ENCODE assay signal across 9 cellular contexts in the genomic region with DNA sequence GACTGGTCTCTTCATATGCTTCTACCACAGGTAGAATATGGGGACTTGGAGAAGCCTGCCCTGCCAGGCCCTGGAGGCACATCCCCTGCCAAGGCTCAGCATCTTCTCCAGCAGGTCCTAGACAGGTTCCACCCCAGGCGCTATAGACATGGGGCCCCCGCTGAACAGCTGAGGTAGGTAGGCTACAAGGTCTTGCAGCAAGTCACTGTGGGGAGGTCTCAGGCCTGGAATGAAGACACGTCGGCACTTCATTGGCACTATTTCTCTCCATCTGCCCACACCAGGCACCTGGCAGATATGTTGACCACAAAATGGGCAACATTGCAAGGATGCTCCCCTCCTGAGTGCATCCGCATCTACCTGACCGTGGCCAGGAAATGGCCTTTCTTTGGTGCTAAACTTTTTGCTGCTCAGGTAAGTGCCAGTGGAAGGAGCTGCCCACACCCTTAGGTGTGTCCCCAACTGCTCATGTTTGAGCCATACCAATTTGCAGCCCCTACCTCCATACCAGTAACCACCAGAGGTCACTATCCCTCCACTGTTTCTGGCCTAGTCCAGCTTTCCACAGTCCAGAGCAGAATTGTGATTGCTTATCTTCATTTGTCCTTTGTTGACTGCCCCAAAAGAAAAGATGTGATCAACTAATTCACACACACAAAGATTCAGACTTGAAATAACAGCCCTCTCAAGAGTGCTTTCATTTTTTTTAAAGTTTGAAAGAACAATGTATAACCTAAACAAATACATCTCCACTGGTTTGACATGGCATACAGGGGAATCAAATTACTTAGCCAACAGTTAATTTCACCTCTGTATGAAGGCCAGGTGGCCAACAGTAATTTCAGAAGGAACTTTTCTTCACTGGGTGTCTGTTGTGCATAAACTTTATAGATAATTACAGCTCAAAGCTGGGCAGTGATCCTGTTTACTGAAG. TPM values are rescaled to one million over a fixed set of nuclear protein-coding genes. Genes with fewer than 3 reads are reported as not detected.
A peak's percentile ranks its signal among the peaks of the same experiment; 100 is the strongest.
DNase-seq lines count a peak whose midpoint lies in the region; ATAC-seq and TF ChIP-seq lines count a peak whose summit lies in the region.
"Had no signal": no experiment of that assay in that cellular context is flagged by ENCODE, and none has a peak within 500 bp of the region (broad histone marks: within the 10 kb centered on the region; RNA-seq: fewer than 3 reads in every experiment).

No MANE protein-coding gene starts in this region.

- no peaks in the 10 kb centered on the region for H3K4me1 Mint-ChIP-seq in activated naive CD8-positive, alpha-beta T cell treated with anti-CD3 and anti-CD28 coated beads, Interleukin-2, amount 50 U/mL, for 24 hours

- H3K27ac ChIP-seq in right atrium auricular region, result no peak overlapping the region
- H3K27ac ChIP-seq: BLaER1 treated with 17β-estradiol and CSF1 and Interleukin-3, amounts not matched to agents 10 nM and 100 nM had no signal

- no peak overlapping the region for H3K27ac Mint-ChIP-seq in activated naive CD8-positive, alpha-beta T cell treated with anti-CD3 and anti-CD28 coated beads, Interleukin-2, amount 50 U/mL, for 24 hours

- DNase-seq in NCI-H1417 (lab: John Stamatoyannopoulos, UW) (peak; percentile 31 to 77 (median 48)), NCI-H1417 treated with DMSO at 0.1 percent for 48 hours (lab: John Stamatoyannopoulos, UW) (no peak), NCI-H226 (peak; percentile 21), right atrium auricular region (ENCODE audit: low spot score) (no peak), skeletal muscle cell (ENCODE audit: low read depth) (peak; percentile 5), SKM-1 treated with dmso at 0.1 percent for 144 hours (lab: John Stamatoyannopoulos, UW; ENCODE audit: unreplicated experiment) (no peak)
- peak; percentile 20 for DNase-seq in activated naive CD8-positive, alpha-beta T cell treated with anti-CD3 and anti-CD28 coated beads, Interleukin-2, amount 50 U/mL, for 24 hours

- H3K9me3 Mint-ChIP-seq in activated naive CD8-positive, alpha-beta T cell treated with anti-CD3 and anti-CD28 coated beads, Interleukin-2, amount 50 U/mL, for 24 hours, result no peaks in the 10 kb centered on the region

- ATAC-seq in GM19463 (IDR thresholded peaks at IDR 0.05; ENCODE audit: unreplicated experiment), result peak; percentile 67
- peak; percentile 74 for ATAC-seq in activated naive CD8-positive, alpha-beta T cell treated with anti-CD3 and anti-CD28 coated beads, Interleukin-2, amount 50 U/mL, for 24 hours

- no peaks in the 10 kb centered on the region for H3K4me1 ChIP-seq in right atrium auricular region

- no peaks in the 10 kb centered on the region for H3K9me3 ChIP-seq in right atrium auricular region
- H3K9me3 ChIP-seq: BLaER1 treated with 17β-estradiol and CSF1 and Interleukin-3, amounts not matched to agents 10 nM and 100 nM had no signal

- H3K27me3 Mint-ChIP-seq in activated naive CD8-positive, alpha-beta T cell treated with anti-CD3 and anti-CD28 coated beads, Interleukin-2, amount 50 U/mL, for 24 hours, result no peaks in the 10 kb centered on the region

- no peak overlapping the region for H3K4me3 Mint-ChIP-seq in activated naive CD8-positive, alpha-beta T cell treated with anti-CD3 and anti-CD28 coated beads, Interleukin-2, amount 50 U/mL, for 24 hours

- TF ChIP-seq CTCF in right atrium auricular region (IDR thresholded peaks at IDR 0.05), result peak; percentile 21 to 69

- H3K27me3 ChIP-seq in right atrium auricular region, result no peaks in the 10 kb centered on the region
- H3K27me3 ChIP-seq: BLaER1 treated with 17β-estradiol and CSF1 and Interleukin-3, amounts not matched to agents 10 nM and 100 nM had no signal

- H3K4me3 ChIP-seq in right atrium auricular region (no peak overlapping the region), skeletal muscle cell (ENCODE audit: low read depth, low read length) (no peak overlapping the region)
- H3K4me3 ChIP-seq: BLaER1 treated with 17β-estradiol and CSF1 and Interleukin-3, amounts not matched to agents 10 nM and 100 nM had no signal

- H3K36me3 ChIP-seq in right atrium auricular region, result peaks cover 14% of the 10 kb centered on the region
- H3K36me3 ChIP-seq: BLaER1 treated with 17β-estradiol and CSF1 and Interleukin-3, amounts not matched to agents 10 nM and 100 nM had no signal

- peaks cover 2% of the 10 kb centered on the region for H3K36me3 Mint-ChIP-seq in activated naive CD8-positive, alpha-beta T cell treated with anti-CD3 and anti-CD28 coated beads, Interleukin-2, amount 50 U/mL, for 24 hours (ENCODE audit: low read depth)

RNA-seq across cellular contexts. Expression of a gene that starts 16.1 kb away (rescaled TPM):
- total RNA-seq in right atrium auricular region, result 10 to 100 TPM; 13.8 to 15.3 TPM

RNA-seq across cellular contexts. Expression of a gene that starts 35.7 kb away (rescaled TPM):
- under 1 TPM in 1 of 2 donors, not detected in 1; 0.59 TPM for total RNA-seq in right atrium auricular region

RNA-seq across cellular contexts. Expression of a gene that starts 50.9 kb away (rescaled TPM):
- 1 to 10 TPM; 2.3 to 5.3 TPM for total RNA-seq in right atrium auricular region

Comparison
In these comparisons a context has a peak if more than half of its experiments do, and no peak if none do; other contexts are left out.
1. DNase-seq: peak in NCI-H1417 (3 of 3), NCI-H226 (single experiment), activated naive CD8-positive, alpha-beta T cell treated with anti-CD3 and anti-CD28 coated beads, Interleukin-2, amount 50 U/mL, for 24 hours (single experiment) and skeletal muscle cell (single experiment); none in NCI-H1417 treated with DMSO at 0.1 percent for 48 hours (single experiment), right atrium auricular region (single experiment) and SKM-1 treated with dmso at 0.1 percent for 144 hours (single experiment).